15 cellular contexts compared by ENCODE assay signal in the genomic region with DNA sequence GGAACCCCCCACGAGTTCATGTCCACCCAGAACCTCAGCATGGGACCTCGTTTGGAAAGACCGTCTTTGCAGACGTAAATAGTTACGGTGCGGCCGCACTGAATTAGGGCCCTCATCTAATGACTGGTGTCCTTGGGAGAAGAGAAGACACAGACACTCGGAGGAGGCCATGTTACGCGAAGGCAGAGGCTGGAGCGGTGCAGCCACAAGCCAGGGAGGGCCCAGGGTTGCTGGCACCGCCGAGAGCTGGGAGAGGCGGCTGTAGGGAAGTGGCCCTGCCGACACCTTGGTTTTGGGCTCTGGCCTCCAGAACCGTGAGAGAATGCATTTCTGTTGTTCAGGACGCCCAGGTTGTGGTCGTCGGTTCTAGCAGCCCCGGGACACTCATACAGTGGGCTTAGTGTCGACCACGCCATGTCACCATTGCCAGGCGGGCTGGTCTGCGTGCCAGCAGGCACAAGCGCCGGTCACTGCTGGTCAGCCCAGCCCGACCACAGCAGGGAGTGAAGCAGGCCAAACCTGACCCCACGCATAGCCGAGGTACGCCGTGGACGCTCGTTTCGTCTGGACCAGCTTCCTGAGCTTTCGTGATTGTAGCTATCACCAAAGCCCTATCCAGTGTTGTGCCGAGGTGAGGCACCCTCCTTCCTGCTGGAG. TPM values are rescaled to one million over a fixed set of nuclear protein-coding genes. Genes with fewer than 3 reads are reported as not detected.
DNase-seq lines count a peak whose midpoint lies in the region; ATAC-seq, FAIRE-seq and TF ChIP-seq lines count a peak whose summit lies in the region.
"Had no signal": no experiment of that assay in that cellular context is flagged by ENCODE, and none has a peak within 500 bp of the region (broad histone marks: within the 10 kb centered on the region; RNA-seq: fewer than 3 reads in every experiment).

No MANE protein-coding gene starts in this region.

- no peak overlapping the region for H2BK5ac ChIP-seq in H1 (ENCODE audit: low read depth, low read length)
- H2BK5ac ChIP-seq in neuronal stem cell (ENCODE audit: low read length): no peak overlapping the region

- H3K18ac ChIP-seq in H1 (ENCODE audit: extremely low read depth, low read length) (no peak overlapping the region), neuronal stem cell (ENCODE audit: low read length) (no peak overlapping the region)

- no peak overlapping the region for H3K56ac ChIP-seq in H1 (replicated peaks; ENCODE audit: insufficient read length, low read depth, low read length)

- POLR2A ChIA-PET in H1 (lab: Charles Lee; ENCODE audit: partially characterized antibody): interaction anchor here (1.6 kb wide), 1 partner anchor 9 kb away, joined by 4 read pairs; no protein-coding TSS in a partner anchor

- H2AK5ac ChIP-seq in H1 (ENCODE audit: low read depth, low read length) (no peak overlapping the region), neuronal stem cell (ENCODE audit: low read depth, low read length) (no peak overlapping the region)

- ATAC-seq in GM18498 (IDR thresholded peaks at IDR 0.05; ENCODE audit: unreplicated experiment) (no peak), HG03039 (IDR thresholded peaks at IDR 0.05; ENCODE audit: unreplicated experiment) (no peak)
- ATAC-seq: HepG2 had no signal

- peak; percentile 54 for DNase-seq in activated effector memory CD4-positive, alpha-beta T cell treated with anti-CD3 and anti-CD28 coated beads, Interleukin-2, amount 50 U/mL, for 16 hours
- DNase-seq in activated effector memory CD4-positive, alpha-beta T cell treated with Interleukin-2 at 50 U/mL for 16 hours: no peak
- DNase-seq in H1 (ENCODE audit: low read depth in 1 of 2, low spot score in 2 of 2) (no peak), neuronal stem cell (ENCODE audit: low spot score) (no peak), urothelium cell line (ENCODE audit: low spot score) (no peak), NCI-H510A treated with DMSO at 0.1 percent for 48 hours (lab: John Stamatoyannopoulos, UW) (no peak)
- DNase-seq: Caco-2, DMS53, GF-D8, GM23248, H9 had no signal

- H4K20me1 ChIP-seq in H1 (replicated peaks in 1 of 2; ENCODE audit: control insufficient read depth in 1 of 2, insufficient read depth in 2 of 2, low read length in 2 of 2): peaks cover 0 to 9% of the 10 kb centered on the region in 2 experiments

- H2BK20ac ChIP-seq in H1 (ENCODE audit: low read length): no peak overlapping the region

- H2BK12ac ChIP-seq in H1 (ENCODE audit: low read depth, low read length): no peak overlapping the region
- no peak overlapping the region for H2BK12ac ChIP-seq in neuronal stem cell (ENCODE audit: low read length)

- H2AFZ ChIP-seq in H1 (ENCODE audit: low read length) (no peak overlapping the region), neuronal stem cell (ENCODE audit: low read length) (no peak overlapping the region)
- H2AFZ ChIP-seq: GM23248 had no signal

- peak overlapping the region; percentile 35 for H4K91ac ChIP-seq in H1 (replicated peaks; ENCODE audit: insufficient read length, low read length)
- H4K91ac ChIP-seq in neuronal stem cell (ENCODE audit: low read depth, low read length, poor library complexity): no peak overlapping the region

- H3K79me1 ChIP-seq in H1 (ENCODE audit: low read depth, low read length) (no peaks in the 10 kb centered on the region), neuronal stem cell (ENCODE audit: low read depth, low read length) (peaks cover 4% of the 10 kb centered on the region)

- no peaks in the 10 kb centered on the region for H3K4me1 ChIP-seq in H1 (replicated peaks in 1 of 4; ENCODE audit: control insufficient read depth in 3 of 4, insufficient read depth in 4 of 4, low read length in 3 of 4)
- H3K4me1 ChIP-seq in neuronal stem cell (ENCODE audit: control insufficient read depth in 2 of 2, insufficient read depth in 1 of 2, low read depth in 1 of 2, low read length in 2 of 2): peaks cover 0 to 3% of the 10 kb centered on the region in 2 donors
- H3K4me1 ChIP-seq: Caco-2 had no signal

- no peak overlapping the region for H2BK15ac ChIP-seq in H1 (ENCODE audit: low read length)
- H2BK15ac ChIP-seq in neuronal stem cell (ENCODE audit: low read length): no peak overlapping the region

- no peak overlapping the region for H3K14ac ChIP-seq in H1 (ENCODE audit: insufficient read length)
- H3K14ac ChIP-seq in neuronal stem cell (ENCODE audit: low read length): no peak overlapping the region

- no peak overlapping the region for H3K4me3 ChIP-seq in H1 (ENCODE audit: extremely low read depth in 1 of 4, insufficient read depth in 2 of 4, low read depth in 3 of 4, low read length in 4 of 4)
- H3K4me3 ChIP-seq in neuronal stem cell (ENCODE audit: low read length in 2 of 2): no peak overlapping the region
- H3K4me3 ChIP-seq: GM23248 had no signal

- TF ChIP-seq EP300 in H1 (IDR thresholded peaks at IDR 0.05; ENCODE audit: borderline replicate concordance in 1 of 2, low read depth in 2 of 2, low read length in 2 of 2): no peak

- H4K8ac ChIP-seq in H1 (ENCODE audit: extremely low read depth, insufficient read depth, low read length): no peak overlapping the region
- H4K8ac ChIP-seq in neuronal stem cell (ENCODE audit: low read depth, low read length): no peak overlapping the region

- TF ChIP-seq RAD21 in H1 (IDR thresholded peaks at IDR 0.05 in 1 of 2, conservative IDR thresholded peaks at IDR 0.05 in 1 of 2; ENCODE audit: low read depth in 2 of 2, low read length in 2 of 2): no peak

- no peak overlapping the region for H3K9ac ChIP-seq in H1 (replicated peaks in 1 of 4; ENCODE audit: extremely low read depth in 1 of 4, low read depth in 3 of 4, low read length in 3 of 4)
- no peak overlapping the region for H3K9ac ChIP-seq in neuronal stem cell (ENCODE audit: low read depth, low read length, poor library complexity)
- H3K9ac ChIP-seq: GM23248 had no signal

- 91% methylated on average over 36 of the region's 36 CpGs; no CpG with 5 or more reads in 1 of the 2 experiments for WGBS in H1 (ENCODE audit: extremely low coverage in 1 of 2, insufficient coverage in 1 of 2, insufficient read length in 1 of 2, insufficient replicate concordance in 2 of 2, low coverage in 1 of 2, low lambda C conversion rate in 2 of 2, missing lambda C conversion rate in 1 of 2), 2 experiments
- no CpG with 5 or more reads among the region's 36 CpGs for whole genome bisulfite sequencing in neuronal stem cell (ENCODE audit: extremely low coverage in 2 of 2, insufficient read length in 2 of 2, insufficient replicate concordance in 1 of 2), 2 donors

- no peak overlapping the region for H2BK120ac ChIP-seq in H1 (replicated peaks; ENCODE audit: low read depth, low read length)
- no peak overlapping the region for H2BK120ac ChIP-seq in neuronal stem cell (ENCODE audit: low read depth, low read length)

- H3K27me3 ChIP-seq in H1 (replicated peaks in 1 of 4; ENCODE audit: control insufficient read depth in 3 of 4, extremely low read depth in 1 of 4, insufficient read depth in 3 of 4, low read length in 3 of 4) (no peaks in the 10 kb centered on the region), neuronal stem cell (ENCODE audit: control insufficient read depth in 3 of 3, insufficient read depth in 3 of 3, low read depth in 1 of 3, low read length in 3 of 3) (no peaks in the 10 kb centered on the region)

- H4K5ac ChIP-seq in H1 (ENCODE audit: insufficient read length, low read depth, low read length): no peak overlapping the region

- H3K4ac ChIP-seq in H1 (replicated peaks; ENCODE audit: insufficient read length, low read depth, low read length): no peak overlapping the region
- no peak overlapping the region for H3K4ac ChIP-seq in neuronal stem cell (ENCODE audit: low read length)

- H3K4me2 ChIP-seq in H1 (ENCODE audit: insufficient read depth in 1 of 2, low read depth in 2 of 2, low read length in 2 of 2) (no peak overlapping the region), neuronal stem cell (ENCODE audit: insufficient read depth, low read length, poor library complexity, severe bottlenecking) (no peak overlapping the region)

- TF ChIP-seq POLR2A in H1 (IDR thresholded peaks at IDR 0.05; ENCODE audit: control extremely low read depth in 1 of 2, low read depth in 2 of 2, low read length in 2 of 2): no peak

- no peak overlapping the region for H3K23ac ChIP-seq in H1 (ENCODE audit: insufficient read length)
- H3K23ac ChIP-seq in neuronal stem cell (ENCODE audit: low read depth, low read length, poor library complexity): peak overlapping the region; percentile 17

- FAIRE-seq in H1 (lab: Jason Lieb, UNC) (no peak), urothelium cell line (lab: Jason Lieb, UNC) (peak; percentile 59)
- FAIRE-seq: HepG2 had no signal

- H3K36me3 ChIP-seq in H1 (ENCODE audit: control insufficient read depth in 2 of 4, insufficient read depth in 4 of 4, low read length in 3 of 4) (no peaks in the 10 kb centered on the region; a peak in 1 of 8 replicates), neuronal stem cell (replicated peaks in 1 of 2; ENCODE audit: control insufficient read depth in 2 of 2, insufficient read depth in 2 of 2, low read length in 2 of 2) (peaks cover 2 to 9% of the 10 kb centered on the region in 2 donors)

- H3K27ac ChIP-seq in H1 (ENCODE audit: low read depth, low read length): no peak overlapping the region
- H3K27ac ChIP-seq in neuronal stem cell (replicated peaks; ENCODE audit: low read length): no peak overlapping the region
- H3K27ac ChIP-seq: 22Rv1, GM23248 had no signal

- H3K9me3 ChIP-seq in H1 (ENCODE audit: insufficient read depth in 2 of 2, low read depth in 1 of 2, low read length in 1 of 2): peaks cover 0 to 4% of the 10 kb centered on the region in 2 experiments; a peak in 1 of 4 replicates
- H3K9me3 ChIP-seq in neuronal stem cell (replicated peaks in 1 of 2; ENCODE audit: control insufficient read depth in 2 of 2, insufficient read depth in 1 of 2, low read depth in 1 of 2, low read length in 2 of 2): peaks cover 0 to 10% of the 10 kb centered on the region in 2 donors
- H3K9me3 ChIP-seq: Caco-2 had no signal

- TF ChIP-seq CTCF in H1 (IDR thresholded peaks at IDR 0.05; ENCODE audit: control extremely low read depth in 1 of 3, insufficient read depth in 1 of 3, low read depth in 1 of 3, low read length in 3 of 3): no peak

- H3K23me2 ChIP-seq in H1 (ENCODE audit: low read depth, low read length): no peaks in the 10 kb centered on the region

- CTCF ChIA-PET in H1 (lab: Charles Lee; ENCODE audit: partially characterized antibody): interaction anchor here (1.3 to 2.2 kb wide), 2 partner anchors 9 to 10 kb away, joined by 6 to 14 read pairs; no protein-coding TSS in a partner anchor

- no peaks in the 10 kb centered on the region for H3K79me2 ChIP-seq in H1 (ENCODE audit: control insufficient read depth in 1 of 2, insufficient read depth in 2 of 2, low read length in 2 of 2)

RNA-seq across cellular contexts. Expression of gene WDR45B, which starts 10.7 kb away (rescaled TPM):
- 82.0 and 88.8 TPM in 2 replicates for total RNA-seq in H1 (2021; fragmentation: NEBNext Ultra II Directional; extraction: Animal tissue kit (Norgen Biotek cat#: 25700))
- polyA plus RNA-seq in H1 (2011; rRNA removed): 100 and 101 TPM in 2 replicates
- polyA plus RNA-seq in H1 (2011; cell fraction: cytosol; rRNA removed): 110 TPM
- 107 TPM for polyA plus RNA-seq in H1 (2011; cell fraction: nucleus; rRNA removed)
- polyA plus RNA-seq in H1 (2012, experiment 1 of 2): 81.1 to 86.2 TPM (median 86.2 TPM) in 4 replicates
- 57.9 TPM for polyA plus RNA-seq in H1 (2012, experiment 2 of 2)
- 70.1 TPM for polyA plus RNA-seq in H1 (2013, experiment 1 of 2)
- polyA plus RNA-seq in H1 (2013, experiment 2 of 2): 72.8 TPM
- polyA minus RNA-seq in H1 (2011; rRNA and poly(A)+ RNA removed): 93.1 and 96.5 TPM in 2 replicates
- polyA minus RNA-seq in H1 (2011; cell fraction: cytosol; rRNA and poly(A)+ RNA removed): 50.5 TPM
- 34.8 TPM for polyA minus RNA-seq in H1 (2011; cell fraction: nucleus; rRNA and poly(A)+ RNA removed)
- 67.8 TPM for polyA plus RNA-seq in neuronal stem cell (2013, experiment 1 of 2)
- polyA plus RNA-seq in neuronal stem cell (2013, experiment 2 of 2): 69.8 TPM

RNA-seq across cellular contexts. Expression of gene RAB40B, which starts 39.6 kb away (rescaled TPM):
- 3.1 and 3.3 TPM in 2 replicates for total RNA-seq in H1 (2021; fragmentation: NEBNext Ultra II Directional; extraction: Animal tissue kit (Norgen Biotek cat#: 25700))
- polyA plus RNA-seq in H1 (2011; rRNA removed): 4.6 and 7.1 TPM in 2 replicates
- polyA plus RNA-seq in H1 (2011; cell fraction: cytosol; rRNA removed): 2.9 TPM
- 5.8 TPM for polyA plus RNA-seq in H1 (2011; cell fraction: nucleus; rRNA removed)
- polyA plus RNA-seq in H1 (2012, experiment 1 of 2): 4.1 to 5.9 TPM (median 4.3 TPM) in 4 replicates
- 13.5 TPM for polyA plus RNA-seq in H1 (2012, experiment 2 of 2)
- 2.4 TPM for polyA plus RNA-seq in H1 (2013, experiment 1 of 2)
- 3.6 TPM for polyA plus RNA-seq in H1 (2013, experiment 2 of 2)
- 0.95 and 1.5 TPM in 2 replicates for polyA minus RNA-seq in H1 (2011; rRNA and poly(A)+ RNA removed)
- polyA minus RNA-seq in H1 (2011; cell fraction: cytosol; rRNA and poly(A)+ RNA removed): 1.1 TPM
- polyA minus RNA-seq in H1 (2011; cell fraction: nucleus; rRNA and poly(A)+ RNA removed): 1.8 TPM
- polyA plus RNA-seq in neuronal stem cell (2013, experiment 1 of 2): 9.4 TPM
- polyA plus RNA-seq in neuronal stem cell (2013, experiment 2 of 2): 10.4 TPM

RNA-seq across cellular contexts. Expression of gene FN3KRP, which starts 57.6 kb away (rescaled TPM):
- 21.4 and 23.3 TPM in 2 replicates for total RNA-seq in H1 (2021; fragmentation: NEBNext Ultra II Directional; extraction: Animal tissue kit (Norgen Biotek cat#: 25700))
- polyA plus RNA-seq in H1 (2011; rRNA removed): 17.1 and 18.1 TPM in 2 replicates
- polyA plus RNA-seq in H1 (2011; cell fraction: cytosol; rRNA removed): 17.3 TPM
- 19.5 TPM for polyA plus RNA-seq in H1 (2011; cell fraction: nucleus; rRNA removed)
- 29.8 to 30.3 TPM (median 30.2 TPM) in 4 replicates for polyA plus RNA-seq in H1 (2012, experiment 1 of 2)
- 18.4 TPM for polyA plus RNA-seq in H1 (2012, experiment 2 of 2)
- 13.8 TPM for polyA plus RNA-seq in H1 (2013, experiment 1 of 2)
- polyA plus RNA-seq in H1 (2013, experiment 2 of 2): 13.2 TPM
- polyA minus RNA-seq in H1 (2011; rRNA and poly(A)+ RNA removed): 10.1 and 10.7 TPM in 2 replicates
- polyA minus RNA-seq in H1 (2011; cell fraction: cytosol; rRNA and poly(A)+ RNA removed): 8.7 TPM
- 4.8 TPM for polyA minus RNA-seq in H1 (2011; cell fraction: nucleus; rRNA and poly(A)+ RNA removed)
- 23.3 TPM for polyA plus RNA-seq in neuronal stem cell (2013, experiment 1 of 2)
- polyA plus RNA-seq in neuronal stem cell (2013, experiment 2 of 2): 21.8 TPM
